8 cellular contexts compared by ENCODE assay signal in genomic region chr3:157159762-157160651, GRCh38. TPM values are rescaled to one million over a fixed set of nuclear protein-coding genes. Genes with fewer than 3 reads are reported as not detected.
DNase-seq lines count a peak whose midpoint lies in the region; ATAC-seq and TF ChIP-seq lines count a peak whose summit lies in the region.

Gene CCNL1 (minus strand): TSS chr3:157160147. CDS start chr3:157160094, 53 bp downstream.

- 1% methylated on average over 40 of the region's 88 CpGs for WGBS in mammary epithelial cell (ENCODE audit: low coverage, missing lambda C conversion rate)

- TF ChIP-seq POLR2A in GM18951 (IDR thresholded peaks at IDR 0.05; ENCODE audit: extremely low read depth, insufficient read depth, insufficient read length) = peak; percentile 99

- H3K4me3 ChIP-seq in WI38 (ENCODE audit: low read depth, low read length) = peak within 1 kb of the TSS; percentile 96
- peak within 1 kb of the TSS; percentile 56 to 98 (median 96) for H3K4me3 ChIP-seq in mammary epithelial cell (replicated peaks in 1 of 3; ENCODE audit: insufficient read depth in 1 of 3, low read depth in 2 of 3, low read length in 3 of 3)
- peak within 1 kb of the TSS; percentile 100 for H3K4me3 ChIP-seq in iPS-20b (ENCODE audit: low read length)
- peak within 1 kb of the TSS; percentile 73 to 99 (median 92) for H3K4me3 ChIP-seq in skin epidermis

- H3K27ac ChIP-seq in mammary epithelial cell (ENCODE audit: insufficient read depth, low read depth, low read length) (peak within 1 kb of the TSS; percentile 98), iPS-20b (ENCODE audit: low read length) (peak within 1 kb of the TSS; percentile 97), skin epidermis (peak within 1 kb of the TSS; percentile 91 to 100 (median 99))

- no peak for TF ChIP-seq CTCF in WI38 (IDR thresholded peaks at IDR 0.05; ENCODE audit: low read depth, low read length)
- no peak for TF ChIP-seq CTCF in mammary epithelial cell (conservative IDR thresholded peaks at IDR 0.05 in 1 of 2, IDR thresholded peaks at IDR 0.05 in 1 of 2; ENCODE audit: extremely low read depth in 1 of 2, insufficient read depth in 1 of 2, low read depth in 1 of 2, low read length in 2 of 2)

- no peaks in the 10 kb centered on the region for H3K9me3 ChIP-seq in mammary epithelial cell (replicated peaks; ENCODE audit: insufficient read depth, low read length)
- no peaks in the 10 kb centered on the region for H3K9me3 ChIP-seq in iPS-20b (ENCODE audit: insufficient read depth, low read depth, low read length)

- TSS peak; percentile 28 for BruUV-seq in mammary epithelial cell (replicated peaks; lab: Mats Ljungman, UMichigan)

- dilution Hi-C loops in mammary epithelial cell (cut with HindIII; ENCODE audit: low sequenced_read_pairs) = no loop called here

- H3K27me3 ChIP-seq in mammary epithelial cell (ENCODE audit: insufficient read depth, low read length) = no peaks in the 10 kb centered on the region
- H3K27me3 ChIP-seq in iPS-20b (ENCODE audit: insufficient read depth, low read length) = no peaks in the 10 kb centered on the region

- CTCF ChIA-PET in mammary epithelial cell (lab: Charles Lee; ENCODE audit: low non-redundant PET) = interaction anchor here (0.7 kb wide), 1 partner anchor 16 kb away, joined by 4 read pairs; no protein-coding TSS in a partner anchor

- H3K4me1 ChIP-seq in mammary epithelial cell (ENCODE audit: insufficient read depth, low read length) (peaks cover 23% of the 10 kb centered on the region), iPS-20b (ENCODE audit: insufficient read depth, low read length) (peaks cover 26% of the 10 kb centered on the region)

- H4K20me1 ChIP-seq in mammary epithelial cell (ENCODE audit: insufficient read depth, low read length) = peaks cover 17% of the 10 kb centered on the region

- intact Hi-C loops in mammary epithelial cell (cut with micrococcal nuclease) = loop anchor here (1.0 to 5.0 kb wide), 3 partner anchors 15 to 277 kb away; partner anchors contain the start of gene PTX3

- peak; percentile 83 for ATAC-seq in HG03175 (IDR thresholded peaks at IDR 0.05; ENCODE audit: unreplicated experiment)

- peaks cover 32% of the 10 kb centered on the region for H3K36me3 ChIP-seq in mammary epithelial cell (ENCODE audit: insufficient read depth, low read length)
- peaks cover 42% of the 10 kb centered on the region for H3K36me3 ChIP-seq in iPS-20b (ENCODE audit: insufficient read depth, low read depth, low read length)

- peak within 1 kb of the TSS; percentile 87 for H3K4me2 ChIP-seq in mammary epithelial cell (ENCODE audit: insufficient read depth, low read depth, low read length)

- in situ Hi-C loops in GM18951 (cut with MboI; ENCODE audit: low sequenced_read_pairs, unreplicated experiment) = no loop called here
- in situ Hi-C loops in mammary epithelial cell (cut with MboI; ENCODE audit: low sequenced_read_pairs in 2 of 2) = no loop called here

- H2AFZ ChIP-seq in mammary epithelial cell (ENCODE audit: low read depth, low read length) = peak within 1 kb of the TSS; percentile 74

- H3K9ac ChIP-seq in mammary epithelial cell (ENCODE audit: insufficient read depth, low read length) (peak within 1 kb of the TSS; percentile 97), iPS-20b (ENCODE audit: low read depth, low read length) (peak within 1 kb of the TSS; percentile 99)

- H3K79me2 ChIP-seq in mammary epithelial cell (ENCODE audit: insufficient read depth, low read length) = peaks cover 53% of the 10 kb centered on the region

- peak; percentile 92 for DNase-seq in AG08396 (ENCODE audit: low spot score)
- peak; percentile 85 for DNase-seq in NCI-H2227 treated with DMSO at 0.1 percent for 48 hours (lab: John Stamatoyannopoulos, UW)
- peak; percentile 97 for DNase-seq in mammary epithelial cell

RNA-seq across cellular contexts. Expression of gene CCNL1, which starts in this region (rescaled TPM):
- 100 to 1,000 TPM; 127 to 130 TPM for total RNA-seq in mammary epithelial cell
- 42.7 TPM for polyA plus RNA-seq in mammary epithelial cell
- 37.7 TPM for polyA minus RNA-seq in mammary epithelial cell

Comparison
In these comparisons a context has a peak if more than half of its experiments do, and no peak if none do; other contexts are left out.
1. Peak in every context shown above with its lines: DNase-seq, ATAC-seq, H3K4me3 ChIP-seq and H3K27ac ChIP-seq.